ENCODE assay signal across 1 cellular context in the genomic region with DNA sequence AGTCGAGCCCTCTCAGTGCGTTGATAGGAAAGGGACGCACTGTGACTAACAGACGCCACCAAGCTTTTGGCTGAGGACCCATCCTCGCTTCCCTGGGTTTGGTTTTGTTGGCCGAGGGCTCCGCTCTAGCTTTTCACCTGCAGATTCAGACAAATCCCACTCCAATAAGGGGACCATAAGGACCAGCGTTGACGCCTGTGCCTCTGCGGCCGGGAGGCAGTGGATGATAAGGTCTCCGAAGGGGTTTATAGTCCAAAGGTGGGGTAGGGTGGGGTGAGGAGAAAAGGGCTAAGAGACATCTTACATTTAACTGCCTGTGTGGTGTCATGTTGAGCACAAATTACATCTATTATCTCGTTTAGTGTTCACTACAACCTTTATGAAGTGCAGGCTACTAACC.
TF ChIP-seq lines count a peak whose summit lies in the region.

No MANE protein-coding gene starts in this region.

TF ChIP-seq in endothelial cell of umbilical vein, 7 proteins besides CTCF, POLR2A, EP300 and RAD21:
- TF ChIP-seq JUN (IDR thresholded peaks at IDR 0.05; ENCODE audit: borderline replicate concordance, insufficient read depth, insufficient read length, low read depth), result no peak
